25 cellular contexts compared by ENCODE assay signal in the genomic region with DNA sequence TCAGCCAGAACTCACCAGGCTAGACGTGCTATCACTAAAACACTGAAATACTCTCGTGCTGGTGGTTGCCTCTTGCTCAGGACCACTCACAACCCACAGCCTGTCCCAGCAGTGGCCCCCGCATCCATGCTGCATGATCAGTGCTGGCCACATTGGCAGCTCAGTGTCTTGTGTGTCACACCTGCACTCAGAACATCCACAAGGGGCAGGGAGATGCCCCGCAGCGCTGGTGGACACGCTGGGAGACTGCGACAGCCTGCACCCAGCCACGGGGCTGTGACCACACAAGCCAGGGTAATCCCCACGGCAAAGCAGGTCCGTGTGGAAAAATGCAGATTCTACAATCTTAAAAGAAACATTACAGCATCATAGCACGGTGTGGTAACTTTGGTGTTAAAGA. TPM values are rescaled to one million over a fixed set of nuclear protein-coding genes. Genes with fewer than 3 reads are reported as not detected.
DNase-seq lines count a peak whose midpoint lies in the region; ATAC-seq, FAIRE-seq and TF ChIP-seq lines count a peak whose summit lies in the region.
"Had no signal": no experiment of that assay in that cellular context is flagged by ENCODE, and none has a peak within 500 bp of the region (broad histone marks: within the 10 kb centered on the region; RNA-seq: fewer than 3 reads in every experiment).

No MANE protein-coding gene starts in this region.

- no peaks in the 10 kb centered on the region for H3K9me3 Mint-ChIP-seq in CD14-positive monocyte
- H3K9me3 Mint-ChIP-seq: activated naive CD4-positive, alpha-beta T cell treated with anti-CD3 and anti-CD28 coated beads, Interleukin-2, amount 50 U/mL, for 72 hours; CD4-positive, alpha-beta T cell; mesothelial cell of epicardium; naive B cell had no signal

- H3K27me3 Mint-ChIP-seq in CD14-positive monocyte (ENCODE audit: low read depth in 3 of 3), result peaks cover 0 to 2% (median 0%) of the 10 kb centered on the region in 3 donors
- H3K27me3 Mint-ChIP-seq: CD4-positive, alpha-beta T cell; naive B cell had no signal

- H3K4me3 Mint-ChIP-seq in CD14-positive monocyte, result no peak overlapping the region
- H3K4me3 Mint-ChIP-seq: CD4-positive, alpha-beta T cell; mesothelial cell of epicardium; naive B cell had no signal

- no peak for TF ChIP-seq POLR2A in Peyer's patch (IDR thresholded peaks at IDR 0.05)
- no peak for TF ChIP-seq POLR2A in HepG2 (IDR thresholded peaks at IDR 0.05; ENCODE audit: insufficient read depth in 1 of 2, low read depth in 2 of 2, low read length in 2 of 2)
- no peak for TF ChIP-seq POLR2A in spleen (IDR thresholded peaks at IDR 0.05)

- no peaks in the 10 kb centered on the region for H3K4me1 Mint-ChIP-seq in CD14-positive monocyte

- no peak overlapping the region for H3K4me2 ChIP-seq in HepG2 (ENCODE audit: low read depth, low read length)

- TF ChIP-seq EP300 in HepG2 (IDR thresholded peaks at IDR 0.05; ENCODE audit: low read depth in 2 of 2, low read length in 2 of 2) (no peak), HepG2 (CRISPR knock-in tag; IDR thresholded peaks at IDR 0.05; ENCODE audit: borderline replicate concordance) (no peak)

- intact Hi-C loops in CD14-positive monocyte (cut with micrococcal nuclease) (no loop called here), HepG2 (cut with micrococcal nuclease; ENCODE audit: unreplicated experiment) (loop anchor here (5.0 kb wide), 1 partner anchor 41 kb away; the partner anchor contains the start of gene ACSS1), spleen (cut with DNase I; ENCODE audit: low total_unique reads) (no loop called here)

- no peak for TF ChIP-seq RAD21 in HepG2 (CRISPR knock-in tag; IDR thresholded peaks at IDR 0.05)

- H3K27ac Mint-ChIP-seq in CD14-positive monocyte, result peak overlapping the region in 1 of 7 donors; percentile 41
- H3K27ac Mint-ChIP-seq: CD4-positive, alpha-beta T cell; mesothelial cell of epicardium had no signal

- H3K36me3 Mint-ChIP-seq in CD14-positive monocyte, result peaks cover 70 to 72% of the 10 kb centered on the region in 2 donors
- H3K36me3 Mint-ChIP-seq: activated naive CD4-positive, alpha-beta T cell treated with anti-CD3 and anti-CD28 coated beads, Interleukin-2, amount 50 U/mL, for 72 hours; mesothelial cell of epicardium had no signal

- POLR2A ChIA-PET in HepG2 (lab: Yijun Ruan, JAX), result interaction anchor here (1.3 to 1.5 kb wide), 2 partner anchors 16 to 41 kb away, joined by 4 to 10 read pairs; partner anchors contain the start of gene ACSS1

- H3K79me2 ChIP-seq in HepG2 (ENCODE audit: insufficient read depth, low read length), result no peaks in the 10 kb centered on the region

- in situ Hi-C loops in HepG2 (cut with HindIII; ENCODE audit: extremely low pct_ligation_motif_present, low pct_unique_long_range_greater_than_20kb), result no loop called here

- H3K27me3 ChIP-seq in Peyer's patch (no peaks in the 10 kb centered on the region), HepG2 (ENCODE audit: control insufficient read depth in 1 of 2, insufficient read depth in 2 of 2, low read length in 2 of 2) (no peaks in the 10 kb centered on the region), spleen (replicated peaks in 1 of 7) (no peaks in the 10 kb centered on the region)
- H3K27me3 ChIP-seq: cardiac muscle cell, esophagus squamous epithelium, gastrocnemius medialis had no signal

- H3K9ac ChIP-seq in HepG2 (ENCODE audit: insufficient read depth, low read depth, low read length), result no peak overlapping the region

- no peaks in the 10 kb centered on the region for H4K20me1 ChIP-seq in HepG2 (ENCODE audit: insufficient read depth, low read length)

- no peak overlapping the region for H3K4me3 ChIP-seq in Peyer's patch
- H3K4me3 ChIP-seq in HepG2 (replicated peaks in 1 of 3; ENCODE audit: insufficient read depth in 1 of 3, low read depth in 2 of 3, low read length in 3 of 3), result no peak overlapping the region
- H3K4me3 ChIP-seq in spleen, result no peak overlapping the region
- H3K4me3 ChIP-seq: cardiac muscle cell, esophagus squamous epithelium, gastrocnemius medialis had no signal

- CTCF ChIA-PET in HepG2 (lab: Yijun Ruan, JAX; ENCODE audit: low intra/inter-chr PET ratio, low total read pairs), result no interaction called here

- FAIRE-seq in HepG2 (lab: Jason Lieb, UNC), result no peak
- FAIRE-seq: endometrium had no signal

- H3K9me3 ChIP-seq in Peyer's patch, result no peaks in the 10 kb centered on the region
- H3K9me3 ChIP-seq in HepG2 (ENCODE audit: low read length), result no peaks in the 10 kb centered on the region
- no peaks in the 10 kb centered on the region for H3K9me3 ChIP-seq in spleen
- H3K9me3 ChIP-seq: esophagus squamous epithelium, gastrocnemius medialis had no signal

- no peak overlapping the region for H2AFZ ChIP-seq in HepG2 (ENCODE audit: low read length)

- ATAC-seq in HepG2 (no peak), GM19395 (IDR thresholded peaks at IDR 0.05; ENCODE audit: unreplicated experiment) (no peak), GM18870 (IDR thresholded peaks at IDR 0.05; ENCODE audit: unreplicated experiment) (no peak)
- ATAC-seq: activated naive CD4-positive, alpha-beta T cell treated with anti-CD3 and anti-CD28 coated beads, Interleukin-2, amount 50 U/mL, for 72 hours had no signal

- no peak for TF ChIP-seq CTCF in CD14-positive monocyte (IDR thresholded peaks at IDR 0.05)
- no peak for TF ChIP-seq CTCF in Peyer's patch (IDR thresholded peaks at IDR 0.05)
- no peak for TF ChIP-seq CTCF in HepG2 (CRISPR knock-in tag; IDR thresholded peaks at IDR 0.05)
- no peak for TF ChIP-seq CTCF in spleen (IDR thresholded peaks at IDR 0.05 in 8 of 11, conservative IDR thresholded peaks at IDR 0.05 in 3 of 11)
- TF ChIP-seq CTCF in GM20000 (IDR thresholded peaks at IDR 0.05; ENCODE audit: extremely low read depth, missing control alignments), result no peak

- TSS peak; percentile 43 for BruUV-seq in HepG2 (replicated peaks; lab: Mats Ljungman, UMichigan)

- 80% methylated on average over 11 of the region's 11 CpGs for WGBS in HepG2 (ENCODE audit: low lambda C conversion rate)
- 91 to 94% (median 93%) methylated on average over 11 of the region's 11 CpGs for WGBS in spleen, 5 donors

- peaks cover 0 to 68% (median 0%) of the 10 kb centered on the region in 3 donors for H3K36me3 ChIP-seq in Peyer's patch
- H3K36me3 ChIP-seq in HepG2 (replicated peaks in 1 of 2; ENCODE audit: control insufficient read depth in 1 of 2, insufficient read depth in 2 of 2, low read length in 2 of 2), result no peaks in the 10 kb centered on the region; a peak in 1 of 5 replicates
- H3K36me3 ChIP-seq in spleen, result peaks cover 3 to 100% (median 82%) of the 10 kb centered on the region in 6 donors
- H3K36me3 ChIP-seq: cardiac muscle cell had no signal

- no peak overlapping the region for H3K27ac ChIP-seq in Peyer's patch
- no peak overlapping the region for H3K27ac ChIP-seq in HepG2 (ENCODE audit: extremely low read length, insufficient read depth, low read length)
- H3K27ac ChIP-seq in spleen, result no peak overlapping the region
- H3K27ac ChIP-seq: cardiac muscle cell, gastrocnemius medialis had no signal

- H3K4me1 ChIP-seq in Peyer's patch, result peaks cover 0 to 10% (median 0%) of the 10 kb centered on the region in 4 donors
- H3K4me1 ChIP-seq in HepG2 (ENCODE audit: insufficient read depth, low read length), result peaks cover 35% of the 10 kb centered on the region
- H3K4me1 ChIP-seq in spleen, result no peaks in the 10 kb centered on the region

- peak; percentile 30 for DNase-seq in CD14-positive monocyte (ENCODE audit: low spot score)
- peak in 2 of 3 donors; percentile 12 to 34 for DNase-seq in Peyer's patch
- no peak for DNase-seq in HepG2 (ENCODE audit: low spot score)
- peak; percentile 70 for DNase-seq in spleen
- DNase-seq in GM20000 (ENCODE audit: low spot score), result no peak
- no peak for DNase-seq in CD1c-positive myeloid dendritic cell (ENCODE audit: extremely low spot score)
- DNase-seq: activated CD4-positive, alpha-beta T cell treated with anti-CD3 and anti-CD28 coated beads, Interleukin-2, amount 50 U/mL, for 4 hours; CD4-positive, alpha-beta T cell; cortex of kidney; DMS 273 treated with DMSO at 0.1 percent for 48 hours; esophagus squamous epithelium; hippocampal formation; IMR-90; naive B cell; NCI-H1092 treated with DMSO at 0.1 percent for 48 hours; NCI-H1930; retina had no signal

RNA-seq across cellular contexts. Expression of gene APMAP, which starts 23.9 kb away (rescaled TPM):
- polyA plus RNA-seq in CD14-positive monocyte (10 to 100 TPM; 73.2 to 74.0 TPM), HepG2 (2011; rRNA removed) (168 and 177 TPM in 2 replicates), spleen (10 to 100 TPM; 26.5 to 36.0 (median 31.5) TPM)
- total RNA-seq in Peyer's patch (10 to 100 TPM; 19.0 to 40.9 (median 31.6) TPM), HepG2 (2016; rRNA removed; fragmentation: Illumina TruSeq; extraction: Trizol) (96.9 and 214 TPM in 2 replicates), spleen (100 to 1,000 TPM in 1 of 7 donors, 10 to 100 TPM in 6; 57.9 to 104 (median 78.8) TPM)
- total RNA-seq in HepG2 (2016; cell fraction: cytosol; rRNA removed; fragmentation: Illumina TruSeq; extraction: Trizol; ENCODE audit: low read depth), result 20.1 and 22.7 TPM in 2 replicates
- 98.2 and 226 TPM in 2 replicates for total RNA-seq in HepG2 (2016; cell fraction: insoluble cytoplasmic fraction; rRNA removed; fragmentation: Illumina TruSeq; extraction: Trizol)
- total RNA-seq in HepG2 (2016; cell fraction: membrane; rRNA removed; fragmentation: Illumina TruSeq; extraction: Trizol), result 41.7 and 44.7 TPM in 2 replicates
- total RNA-seq in HepG2 (2016; cell fraction: nucleus; rRNA removed; fragmentation: Illumina TruSeq; extraction: Trizol), result 175 and 197 TPM in 2 replicates
- 161 and 178 TPM in 2 replicates for polyA plus RNA-seq in HepG2 (2011; cell fraction: cytosol; rRNA removed)
- polyA plus RNA-seq in HepG2 (2011; cell fraction: nucleus; rRNA removed), result 60.9 and 87.7 TPM in 2 replicates
- 152 and 183 TPM in 2 replicates for polyA plus RNA-seq in HepG2 (2012)
- 19.3 and 19.6 TPM in 2 replicates for polyA plus RNA-seq in HepG2 (2016; cell fraction: cytosol; fragmentation: Illumina TruSeq; extraction: Trizol; ENCODE audit: low read depth)
- 91.9 and 93.0 TPM in 2 replicates for polyA plus RNA-seq in HepG2 (2016; cell fraction: insoluble cytoplasmic fraction; fragmentation: Illumina TruSeq; extraction: Trizol; ENCODE audit: low read depth)
- 31.8 and 32.4 TPM in 2 replicates for polyA plus RNA-seq in HepG2 (2016; cell fraction: membrane; fragmentation: Illumina TruSeq; extraction: Trizol; ENCODE audit: low read depth)
- 261 and 268 TPM in 2 replicates for polyA plus RNA-seq in HepG2 (2016; cell fraction: nucleus; fragmentation: Illumina TruSeq; extraction: Trizol; ENCODE audit: insufficient read depth, low read depth)
- polyA minus RNA-seq in HepG2 (2011; rRNA and poly(A)+ RNA removed; ENCODE audit: low replicate concordance), result 27.2 and 96.2 TPM in 2 replicates
- polyA minus RNA-seq in HepG2 (2011; cell fraction: cytosol; rRNA and poly(A)+ RNA removed), result 41.4 and 51.0 TPM in 2 replicates
- 33.6 and 47.4 TPM in 2 replicates for polyA minus RNA-seq in HepG2 (2011; cell fraction: nucleus; rRNA and poly(A)+ RNA removed)

RNA-seq across cellular contexts. Expression of gene ACSS1, which starts 41.5 kb away (rescaled TPM):
- polyA plus RNA-seq in CD14-positive monocyte (10 to 100 TPM; 27.6 to 32.0 TPM), HepG2 (2011; rRNA removed) (15.2 and 23.3 TPM in 2 replicates), spleen (10 to 100 TPM; 20.3 to 26.8 (median 26.3) TPM)
- total RNA-seq in Peyer's patch (100 to 1,000 TPM in 3 of 4 donors, 10 to 100 TPM in 1; 49.5 to 160 (median 134) TPM), HepG2 (2016; rRNA removed; fragmentation: Illumina TruSeq; extraction: Trizol) (38.2 and 41.6 TPM in 2 replicates), spleen (10 to 100 TPM; 34.0 to 50.8 (median 41.3) TPM)
- total RNA-seq in HepG2 (2016; cell fraction: cytosol; rRNA removed; fragmentation: Illumina TruSeq; extraction: Trizol; ENCODE audit: low read depth), result 8.4 and 9.3 TPM in 2 replicates
- total RNA-seq in HepG2 (2016; cell fraction: insoluble cytoplasmic fraction; rRNA removed; fragmentation: Illumina TruSeq; extraction: Trizol), result 34.8 and 43.4 TPM in 2 replicates
- 13.0 and 13.5 TPM in 2 replicates for total RNA-seq in HepG2 (2016; cell fraction: membrane; rRNA removed; fragmentation: Illumina TruSeq; extraction: Trizol)
- 42.3 and 48.2 TPM in 2 replicates for total RNA-seq in HepG2 (2016; cell fraction: nucleus; rRNA removed; fragmentation: Illumina TruSeq; extraction: Trizol)
- 16.5 and 17.1 TPM in 2 replicates for polyA plus RNA-seq in HepG2 (2011; cell fraction: cytosol; rRNA removed)
- 43.9 and 56.8 TPM in 2 replicates for polyA plus RNA-seq in HepG2 (2011; cell fraction: nucleus; rRNA removed)
- polyA plus RNA-seq in HepG2 (2012), result 4.3 and 9.3 TPM in 2 replicates
- polyA plus RNA-seq in HepG2 (2016; cell fraction: cytosol; fragmentation: Illumina TruSeq; extraction: Trizol; ENCODE audit: low read depth), result 3.2 and 3.4 TPM in 2 replicates
- polyA plus RNA-seq in HepG2 (2016; cell fraction: insoluble cytoplasmic fraction; fragmentation: Illumina TruSeq; extraction: Trizol; ENCODE audit: low read depth), result 47.8 and 50.2 TPM in 2 replicates
- 9.9 TPM in 2 replicates for polyA plus RNA-seq in HepG2 (2016; cell fraction: membrane; fragmentation: Illumina TruSeq; extraction: Trizol; ENCODE audit: low read depth)
- 98.7 and 99.6 TPM in 2 replicates for polyA plus RNA-seq in HepG2 (2016; cell fraction: nucleus; fragmentation: Illumina TruSeq; extraction: Trizol; ENCODE audit: insufficient read depth, low read depth)
- polyA minus RNA-seq in HepG2 (2011; rRNA and poly(A)+ RNA removed; ENCODE audit: low replicate concordance), result 0.07 and 45.1 TPM in 2 replicates
- 11.7 and 16.0 TPM in 2 replicates for polyA minus RNA-seq in HepG2 (2011; cell fraction: cytosol; rRNA and poly(A)+ RNA removed)
- polyA minus RNA-seq in HepG2 (2011; cell fraction: nucleus; rRNA and poly(A)+ RNA removed), result 13.9 and 19.8 TPM in 2 replicates
- total RNA-seq: cardiac muscle cell, H7 had no signal
- polyA plus RNA-seq: cardiac muscle cell had no signal

Comparison
In these comparisons a context has a peak if more than half of its experiments do, and no peak if none do; other contexts are left out.
1. DNase-seq: peak in CD14-positive monocyte (single experiment), Peyer's patch (2 of 3) and spleen (single experiment); none in HepG2 (single experiment), GM20000 (single experiment) and CD1c-positive myeloid dendritic cell (single experiment).